In the genomic region with DNA sequence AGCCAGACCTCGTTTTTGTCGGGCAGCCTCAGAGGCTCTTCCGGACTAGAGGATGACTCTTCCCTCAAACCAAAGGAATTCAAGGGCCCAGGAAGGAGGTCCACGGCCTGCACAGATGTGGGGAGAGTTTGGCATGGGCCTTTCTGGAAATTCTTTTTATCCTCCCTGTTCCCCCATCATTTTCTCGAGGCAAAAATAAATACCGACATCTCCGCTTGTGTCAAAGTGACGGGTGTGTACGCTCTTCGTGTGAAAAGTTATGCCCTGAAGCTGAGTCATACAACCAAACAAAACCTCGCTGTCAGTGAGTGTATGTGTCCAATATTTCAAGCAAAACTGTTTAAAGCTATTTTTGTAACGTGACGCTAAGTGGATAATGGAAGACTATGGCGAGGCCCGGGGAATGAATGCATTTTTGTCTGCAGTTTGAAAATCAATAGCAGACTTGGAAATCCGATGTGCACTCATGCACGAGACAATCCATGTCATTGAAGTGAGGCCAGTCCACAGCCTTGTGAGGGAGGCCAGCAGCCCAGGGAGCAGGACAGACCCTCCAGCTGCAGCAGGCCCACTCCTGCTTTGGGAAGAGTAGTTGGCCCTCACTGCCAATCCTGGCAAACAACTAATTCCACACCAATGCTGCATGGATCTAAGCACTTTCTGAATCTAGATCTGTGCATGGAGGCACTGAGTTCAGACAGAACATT, we compare ENCODE assay signal across 20 cellular contexts.
DNase-seq lines count a peak whose midpoint lies in the region; ATAC-seq and TF ChIP-seq lines count a peak whose summit lies in the region.
"Had no signal": no experiment of that assay in that cellular context is flagged by ENCODE, and none has a peak within 500 bp of the region (broad histone marks: within the 10 kb centered on the region; RNA-seq: fewer than 3 reads in every experiment).

No MANE protein-coding gene starts in this region.

- in situ Hi-C loops in SK-MEL-5 (cut with HindIII; ENCODE audit: low pct_unique_long_range_greater_than_20kb, low sequenced_read_pairs) = no loop called here

- H3K9me3 ChIP-seq in body of pancreas = peaks cover 0 to 3% (median 0%) of the 10 kb centered on the region in 3 donors

- peak; percentile 94 for DNase-seq in GM04503 (ENCODE audit: low read depth)
- DNase-seq in SK-MEL-5 (ENCODE audit: low read depth, low spot score) = peak; percentile 43
- DNase-seq in fibroblast of mammary gland (ENCODE audit: low read depth) = peak; percentile 55
- DNase-seq in stromal cell of bone marrow (ENCODE audit: low read depth) = peak; percentile 62
- DNase-seq in body of pancreas = no peak
- DNase-seq in OCI-M1 (lab: John Stamatoyannopoulos, UW) = no peak
- no peak for DNase-seq in mucosa of gallbladder (ENCODE audit: low spot score)
- DNase-seq: activated CD4-positive, CD25-positive, alpha-beta regulatory T cell; activated gamma-delta T cell; effector memory CD8-positive, alpha-beta T cell; H7; Karpas-422; NCI-H1694; NCI-H524; PC-9; spleen; stimulated activated naive CD4-positive, alpha-beta T cell treated with Interleukin-2 at 50 U/mL for 16 hours; T-cell had no signal

- no peaks in the 10 kb centered on the region for H3K27me3 ChIP-seq in body of pancreas

- no peak overlapping the region for H3K4me3 ChIP-seq in fibroblast of mammary gland (ENCODE audit: control insufficient read depth, low read depth, low read length)
- H3K4me3 ChIP-seq in body of pancreas = no peak overlapping the region
- H3K4me3 ChIP-seq: PC-9, spleen had no signal

- TF ChIP-seq POLR2A in body of pancreas (IDR thresholded peaks at IDR 0.05) = no peak

- 53 to 63% methylated on average over 17 of the region's 17 CpGs for WGBS in body of pancreas, 2 donors

- no peaks in the 10 kb centered on the region for H3K36me3 ChIP-seq in body of pancreas (replicated peaks in 1 of 2; ENCODE audit: insufficient read depth in 1 of 2, low read depth in 2 of 2)
- H3K36me3 ChIP-seq: spleen had no signal

- no peaks in the 10 kb centered on the region for H3K4me1 ChIP-seq in body of pancreas
- H3K4me1 ChIP-seq: spleen had no signal

- ATAC-seq in body of pancreas = no peak
- ATAC-seq in HG03196 (IDR thresholded peaks at IDR 0.05; ENCODE audit: unreplicated experiment) = no peak
- ATAC-seq: effector memory CD8-positive, alpha-beta T cell; T-cell had no signal

- no peak overlapping the region for H3K27ac ChIP-seq in body of pancreas
- H3K27ac ChIP-seq: HL-60, PC-9, spleen had no signal

- intact Hi-C loops in body of pancreas (cut with DNase I) = no loop called here

- no peak for TF ChIP-seq CTCF in fibroblast of mammary gland (conservative IDR thresholded peaks at IDR 0.05; ENCODE audit: control insufficient read depth, insufficient read depth, low read depth, low read length)
- no peak for TF ChIP-seq CTCF in body of pancreas (IDR thresholded peaks at IDR 0.05)

Comparison
In these comparisons a context has a peak if more than half of its experiments do, and no peak if none do; other contexts are left out.
1. DNase-seq: peak in GM04503 (single experiment), SK-MEL-5 (single experiment), fibroblast of mammary gland (single experiment) and stromal cell of bone marrow (single experiment); none in body of pancreas (0 of 4), OCI-M1 (single experiment) and mucosa of gallbladder (single experiment).